In genomic region chr11:86803136-86803535, GRCh38 we compare ENCODE assay signal across 13 cellular contexts. TPM values are rescaled to one million over a fixed set of nuclear protein-coding genes. Genes with fewer than 3 reads are reported as not detected.
DNase-seq lines count a peak whose midpoint lies in the region; ATAC-seq and TF ChIP-seq lines count a peak whose summit lies in the region.
"Had no signal": no experiment of that assay in that cellular context is flagged by ENCODE, and none has a peak within 500 bp of the region (broad histone marks: within the 10 kb centered on the region; RNA-seq: fewer than 3 reads in every experiment).

No MANE protein-coding gene starts in this region.

- no peak overlapping the region for H3K9ac ChIP-seq in endocrine pancreas (ENCODE audit: control insufficient read depth, insufficient read depth, low read length)
- H3K9ac ChIP-seq: KMS-11 had no signal

- no peaks in the 10 kb centered on the region for H3K9me3 ChIP-seq in endocrine pancreas (ENCODE audit: control insufficient read depth, low read length)
- H3K9me3 ChIP-seq: SJSA1 had no signal

- H3K27me3 ChIP-seq in endocrine pancreas (ENCODE audit: control insufficient read depth, insufficient read depth, low read length): no peaks in the 10 kb centered on the region
- H3K27me3 ChIP-seq: cardiac muscle cell, SJSA1 had no signal

- H3K4me3 ChIP-seq in endocrine pancreas (ENCODE audit: control insufficient read depth, insufficient read depth, low read length): peak overlapping the region; percentile 83
- H3K4me3 ChIP-seq: cardiac muscle cell had no signal

- no peak for ATAC-seq in activated T-helper 17 cell treated with anti-CD3 and anti-CD28 coated beads, Interleukin-2, amount 50 U/mL, for 72 hours (replicated peaks)
- ATAC-seq in HG03457 (IDR thresholded peaks at IDR 0.05; ENCODE audit: unreplicated experiment) (no peak), HG02973 (IDR thresholded peaks at IDR 0.05; ENCODE audit: unreplicated experiment) (no peak)

- no peaks in the 10 kb centered on the region for H3K36me3 Mint-ChIP-seq in activated T-helper 17 cell treated with anti-CD3 and anti-CD28 coated beads, Interleukin-2, amount 50 U/mL, for 72 hours (ENCODE audit: low read depth)
- H3K36me3 Mint-ChIP-seq in nephron progenitor cell (ENCODE audit: low read depth): peaks cover 6% of the 10 kb centered on the region
- H3K36me3 Mint-ChIP-seq in type B pancreatic cell: peaks cover 15% of the 10 kb centered on the region
- H3K36me3 Mint-ChIP-seq: CD4-positive, CD25-positive, alpha-beta regulatory T cell had no signal

- no peak for TF ChIP-seq CTCF in nephron progenitor cell (IDR thresholded peaks at IDR 0.05)
- TF ChIP-seq CTCF in type B pancreatic cell (conservative IDR thresholded peaks at IDR 0.05): no peak

- H3K36me3 ChIP-seq in endocrine pancreas (ENCODE audit: control insufficient read depth, insufficient read depth, low read length): no peaks in the 10 kb centered on the region
- H3K36me3 ChIP-seq: cardiac muscle cell had no signal

- H3K4me3 Mint-ChIP-seq in activated T-helper 17 cell treated with anti-CD3 and anti-CD28 coated beads, Interleukin-2, amount 50 U/mL, for 72 hours: peak overlapping the region; percentile 11
- H3K4me3 Mint-ChIP-seq in nephron progenitor cell (peak overlapping the region; percentile 93), type B pancreatic cell (peak overlapping the region; percentile 91)
- H3K4me3 Mint-ChIP-seq: activated CD4-positive, alpha-beta memory T cell treated with anti-CD3 and anti-CD28 coated beads, Interleukin-2, amount 10 ng/mL, durations not matched to agents 7 days and 5 days; CD4-positive, CD25-positive, alpha-beta regulatory T cell had no signal

- DNase-seq in nephron progenitor cell (no peak), type B pancreatic cell (ENCODE audit: extremely low spot score, unreplicated experiment) (no peak), SIG-M5 (lab: John Stamatoyannopoulos, UW) (no peak)
- DNase-seq: activated gamma-delta T cell had no signal

- no peak overlapping the region for H3K27ac Mint-ChIP-seq in activated T-helper 17 cell treated with anti-CD3 and anti-CD28 coated beads, Interleukin-2, amount 50 U/mL, for 72 hours
- H3K27ac Mint-ChIP-seq in nephron progenitor cell: no peak overlapping the region
- H3K27ac Mint-ChIP-seq in type B pancreatic cell: no peak overlapping the region
- H3K27ac Mint-ChIP-seq: activated CD4-positive, alpha-beta memory T cell treated with anti-CD3 and anti-CD28 coated beads, Interleukin-2, amount 10 ng/mL, durations not matched to agents 7 days and 5 days; CD4-positive, CD25-positive, alpha-beta regulatory T cell had no signal

- peaks cover 10% of the 10 kb centered on the region for H3K4me1 ChIP-seq in endocrine pancreas (ENCODE audit: control insufficient read depth, insufficient read depth, low read length)

- no peaks in the 10 kb centered on the region for H3K9me3 Mint-ChIP-seq in activated T-helper 17 cell treated with anti-CD3 and anti-CD28 coated beads, Interleukin-2, amount 50 U/mL, for 72 hours
- no peaks in the 10 kb centered on the region for H3K9me3 Mint-ChIP-seq in nephron progenitor cell
- H3K9me3 Mint-ChIP-seq in type B pancreatic cell: no peaks in the 10 kb centered on the region

- peaks cover 43% of the 10 kb centered on the region for H3K27me3 Mint-ChIP-seq in activated T-helper 17 cell treated with anti-CD3 and anti-CD28 coated beads, Interleukin-2, amount 50 U/mL, for 72 hours
- H3K27me3 Mint-ChIP-seq in nephron progenitor cell (ENCODE audit: low read depth, poor library complexity) (peaks cover 5% of the 10 kb centered on the region), type B pancreatic cell (peaks cover 11% of the 10 kb centered on the region)

- peaks cover 19% of the 10 kb centered on the region for H3K4me1 Mint-ChIP-seq in activated T-helper 17 cell treated with anti-CD3 and anti-CD28 coated beads, Interleukin-2, amount 50 U/mL, for 72 hours
- H3K4me1 Mint-ChIP-seq in nephron progenitor cell (peaks cover 87% of the 10 kb centered on the region), type B pancreatic cell (ENCODE audit: unreplicated experiment) (peaks cover 41% of the 10 kb centered on the region)

RNA-seq across cellular contexts. Expression of gene PRSS23, which starts 2.8 kb away (rescaled TPM):
- total RNA-seq in activated T-helper 17 cell treated with anti-CD3 and anti-CD28 coated beads, Interleukin-2, amount 50 U/mL, for 72 hours: under 1 TPM; 0.16 to 0.91 TPM
- 47.1 and 48.1 TPM in 2 replicates for total RNA-seq in type B pancreatic cell (ENCODE audit: low replicate concordance)
- total RNA-seq: CD4-positive, CD25-positive, alpha-beta regulatory T cell had no signal

Comparison
In these comparisons a context has a peak if more than half of its experiments do, and no peak if none do; other contexts are left out.
1. H3K4me3 Mint-ChIP-seq: peak in every context shown above with its lines; median percentile 93 in nephron progenitor cell; 91 in type B pancreatic cell; 11 in activated T-helper 17 cell treated with anti-CD3 and anti-CD28 coated beads, Interleukin-2, amount 50 U/mL, for 72 hours.
2. RNA of gene PRSS23, which starts 2.8 kb away (total RNA-seq): 47.1 to 48.1 TPM in type B pancreatic cell; 0.16 to 0.91 TPM in activated T-helper 17 cell treated with anti-CD3 and anti-CD28 coated beads, Interleukin-2, amount 50 U/mL, for 72 hours; every median in the first group is over 10 times any median in the second.